26 cellular contexts compared by ENCODE assay signal in the genomic region with DNA sequence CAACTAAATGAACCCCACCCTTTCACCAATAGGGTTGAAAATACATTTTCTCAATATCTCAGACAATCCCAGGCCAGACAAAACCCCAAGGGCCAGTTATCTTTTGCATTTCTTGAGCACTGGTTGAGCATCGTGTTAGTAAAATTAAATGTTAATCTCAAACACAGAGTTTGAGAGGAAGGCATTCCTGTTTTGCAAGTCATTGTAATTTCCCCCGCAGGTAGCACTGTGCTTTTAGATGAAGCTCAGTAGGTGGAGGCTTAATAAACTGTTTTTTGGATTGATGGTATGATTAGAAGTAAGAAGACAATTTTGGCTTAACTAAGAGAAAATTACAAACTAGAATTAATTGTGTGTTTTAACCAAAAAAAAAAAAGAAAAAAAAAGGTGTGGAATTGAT.
"Had no signal": no experiment of that assay in that cellular context is flagged by ENCODE, and none has a peak within 500 bp of the region (broad histone marks: within the 10 kb centered on the region; RNA-seq: fewer than 3 reads in every experiment).

No MANE protein-coding gene starts in this region.

- H3K27ac Mint-ChIP-seq: activated CD4-positive, alpha-beta T cell treated with anti-CD3 and anti-CD28 coated beads for 36 hours; activated CD8-positive, alpha-beta T cell treated with anti-CD3 and anti-CD28 coated beads for 36 hours; activated naive CD4-positive, alpha-beta T cell treated with anti-CD3 and anti-CD28 coated beads, Interleukin-2, amount 50 U/mL, for 24 hours; activated naive CD8-positive, alpha-beta T cell treated with anti-CD3 and anti-CD28 coated beads, Interleukin-2, amount 50 U/mL, for 24 hours; activated T-helper 1 cell treated with anti-CD3 and anti-CD28 coated beads, Interleukin-12 subunit alpha, Interleukin-12 subunit beta, Interleukin-2, Interleukin-4 antibody, amounts not matched to agents 30 ng/mL and 10 ng/mL and 1 ng/mL, durations not matched to agents 14 hours and 24 hours and 36 hours; brain; T-helper 17 cell had no signal

- DNase-seq: activated CD4-positive, alpha-beta T cell treated with anti-CD3 and anti-CD28 coated beads for 36 hours; activated CD4-positive, alpha-beta T cell treated with anti-CD3 and anti-CD28 coated beads, Interleukin-2, amount 50 U/mL, for 1 hour; activated CD8-positive, alpha-beta memory T cell treated with anti-CD3 and anti-CD28 coated beads, Interleukin-2, amount 50 U/mL, for 4 hours; activated CD8-positive, alpha-beta T cell treated with anti-CD3 and anti-CD28 coated beads for 36 hours; activated effector memory CD4-positive, alpha-beta T cell treated with Interleukin-2 at 50 U/mL for 16 hours; activated naive CD4-positive, alpha-beta T cell; activated naive CD8-positive, alpha-beta T cell treated with anti-CD3 and anti-CD28 coated beads, Interleukin-2, amount 50 U/mL, for 24 hours; activated T-cell treated with anti-CD3 and anti-CD28 coated beads, Interleukin-2, amount 50 U/mL, for 1 hour; amniotic stem cell; Kasumi-1; NCI-H1092; NCI-H1417; NCI-H2029 treated with DMSO at 0.1 percent for 48 hours; NCI-H345; NCI-H510A; NCI-H526 treated with DMSO at 0.1 percent for 48 hours; NCI-H82; SIG-M5; T-helper 17 cell; T1000 had no signal

- H3K36me3 Mint-ChIP-seq: activated naive CD4-positive, alpha-beta T cell treated with anti-CD3 and anti-CD28 coated beads, Interleukin-2, amount 50 U/mL, for 24 hours; brain had no signal

- H3K4me1 Mint-ChIP-seq: activated CD4-positive, alpha-beta T cell treated with anti-CD3 and anti-CD28 coated beads for 36 hours; activated naive CD4-positive, alpha-beta T cell treated with anti-CD3 and anti-CD28 coated beads, Interleukin-2, amount 50 U/mL, for 24 hours; activated naive CD8-positive, alpha-beta T cell treated with anti-CD3 and anti-CD28 coated beads, Interleukin-2, amount 50 U/mL, for 24 hours; brain; central memory CD8-positive, alpha-beta T cell; T-helper 17 cell had no signal

- H3K9me3 Mint-ChIP-seq: activated naive CD4-positive, alpha-beta T cell treated with anti-CD3 and anti-CD28 coated beads, Interleukin-2, amount 50 U/mL, for 24 hours; brain had no signal

- H3K4me3 Mint-ChIP-seq: activated CD4-positive, alpha-beta T cell treated with anti-CD3 and anti-CD28 coated beads for 36 hours; activated CD8-positive, alpha-beta T cell treated with anti-CD3 and anti-CD28 coated beads for 36 hours; activated naive CD4-positive, alpha-beta T cell treated with anti-CD3 and anti-CD28 coated beads, Interleukin-2, amount 50 U/mL, for 24 hours; activated naive CD8-positive, alpha-beta T cell treated with anti-CD3 and anti-CD28 coated beads, Interleukin-2, amount 50 U/mL, for 24 hours; activated T-helper 1 cell treated with anti-CD3 and anti-CD28 coated beads, Interleukin-12 subunit alpha, Interleukin-12 subunit beta, Interleukin-2, Interleukin-4 antibody, amounts not matched to agents 30 ng/mL and 10 ng/mL and 1 ng/mL, durations not matched to agents 14 hours and 24 hours and 36 hours; brain; central memory CD8-positive, alpha-beta T cell; T-helper 17 cell had no signal

- FAIRE-seq: astrocyte, TTC549 had no signal

- H3K27me3 Mint-ChIP-seq: activated CD4-positive, alpha-beta T cell treated with anti-CD3 and anti-CD28 coated beads for 36 hours; activated CD8-positive, alpha-beta T cell treated with anti-CD3 and anti-CD28 coated beads for 36 hours; activated naive CD4-positive, alpha-beta T cell treated with anti-CD3 and anti-CD28 coated beads, Interleukin-2, amount 50 U/mL, for 24 hours; activated naive CD8-positive, alpha-beta T cell treated with anti-CD3 and anti-CD28 coated beads, Interleukin-2, amount 50 U/mL, for 24 hours; brain; central memory CD8-positive, alpha-beta T cell; T-helper 17 cell had no signal

- ATAC-seq: activated CD4-positive, alpha-beta T cell treated with anti-CD3 and anti-CD28 coated beads for 36 hours; activated CD8-positive, alpha-beta T cell treated with anti-CD3 and anti-CD28 coated beads for 36 hours; activated naive CD8-positive, alpha-beta T cell treated with anti-CD3 and anti-CD28 coated beads, Interleukin-2, amount 50 U/mL, for 24 hours; T-helper 17 cell had no signal
